8 cellular contexts compared by ENCODE assay signal in the genomic region with DNA sequence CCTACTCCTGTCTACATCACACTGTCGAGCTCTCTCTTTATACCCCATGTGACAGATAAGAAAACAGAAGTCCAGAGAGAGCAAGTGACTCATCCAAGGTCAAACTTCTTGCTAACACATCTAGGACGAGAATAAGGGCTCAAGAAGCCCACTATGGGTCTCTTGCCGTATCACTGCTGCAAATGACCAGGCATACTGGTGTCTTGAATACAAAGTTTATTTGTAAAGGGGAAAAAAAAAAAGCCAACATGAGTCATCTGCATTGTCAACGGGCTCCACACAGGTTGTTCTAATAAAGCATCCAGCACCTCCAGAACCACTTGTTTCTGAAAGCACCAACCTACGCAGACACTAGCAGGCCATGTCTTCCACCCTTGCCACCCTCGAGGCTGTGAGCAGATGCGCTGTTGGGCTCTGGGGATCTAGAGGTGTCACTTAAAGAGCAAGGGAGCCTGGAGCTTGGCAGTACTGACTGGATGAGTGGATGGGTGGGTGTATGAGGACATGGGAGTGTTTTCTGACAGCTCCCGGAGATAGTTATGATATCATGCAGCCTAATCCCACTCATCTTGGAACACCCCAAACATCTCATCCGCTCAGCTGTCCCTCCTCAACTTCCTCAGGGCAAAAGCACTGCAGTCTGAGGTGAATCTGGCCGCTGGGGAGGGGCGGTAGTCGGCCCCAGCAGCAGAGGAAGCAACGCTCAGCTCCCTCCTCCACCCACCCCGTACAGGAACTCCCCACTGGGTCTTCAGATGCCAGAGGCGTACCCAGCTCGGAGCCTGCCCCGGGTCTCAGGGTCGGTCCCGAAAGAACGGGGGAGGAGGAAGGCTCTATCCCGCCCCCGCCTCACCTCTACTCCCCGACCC. TPM values are rescaled to one million over a fixed set of nuclear protein-coding genes. Genes with fewer than 3 reads are reported as not detected.
DNase-seq lines count a peak whose midpoint lies in the region; ATAC-seq and TF ChIP-seq lines count a peak whose summit lies in the region.

No MANE protein-coding gene starts in this region.

- no peaks in the 10 kb centered on the region for H3K9me3 ChIP-seq in HUES64 (ENCODE audit: insufficient read depth, low read depth, low read length)
- no peaks in the 10 kb centered on the region for H3K9me3 ChIP-seq in breast epithelium
- no peaks in the 10 kb centered on the region for H3K9me3 ChIP-seq in smooth muscle cell (replicated peaks; ENCODE audit: low read depth)

- TF ChIP-seq CTCF in GM06990 (IDR thresholded peaks at IDR 0.05; ENCODE audit: insufficient read depth, low read length, poor library complexity, severe bottlenecking) (no peak), breast epithelium (IDR thresholded peaks at IDR 0.05) (no peak), smooth muscle cell (IDR thresholded peaks at IDR 0.05; ENCODE audit: borderline replicate concordance, insufficient read depth, poor library complexity, severe bottlenecking) (no peak)

- H3K27me3 Mint-ChIP-seq in T-helper 1 cell treated with Interleukin-12 subunit alpha and Interleukin-12 subunit beta and Interleukin-4 antibody, amounts not matched to agents 30 μg/mL and 1 μg/mL, for 36 hours (ENCODE audit: low read depth): peaks cover 3% of the 10 kb centered on the region

- 17% methylated on average over 23 of the region's 23 CpGs for WGBS in HUES64
- 6% methylated on average over 16 of the region's 23 CpGs for WGBS in smooth muscle cell (ENCODE audit: low lambda C conversion rate)

- peak overlapping the region; percentile 82 for H3K4me3 Mint-ChIP-seq in T-helper 1 cell treated with Interleukin-12 subunit alpha and Interleukin-12 subunit beta and Interleukin-4 antibody, amounts not matched to agents 30 μg/mL and 1 μg/mL, for 36 hours

- peaks cover 47% of the 10 kb centered on the region for H3K79me2 ChIP-seq in smooth muscle cell (ENCODE audit: low read depth)

- H3K4me2 ChIP-seq in smooth muscle cell: peak overlapping the region; percentile 96

- TF ChIP-seq POLR2A in breast epithelium (IDR thresholded peaks at IDR 0.05): no peak

- peak overlapping the region; percentile 76 for H3K27ac Mint-ChIP-seq in T-helper 1 cell treated with Interleukin-12 subunit alpha and Interleukin-12 subunit beta and Interleukin-4 antibody, amounts not matched to agents 30 μg/mL and 1 μg/mL, for 36 hours

- intact Hi-C loops in breast epithelium (cut with DNase I; ENCODE audit: low total_unique reads): no loop called here

- peak; percentile 67 for DNase-seq in GM06990 (ENCODE audit: extremely low read depth, insufficient read length)
- no peak for DNase-seq in breast epithelium (ENCODE audit: low spot score in 2 of 2)
- DNase-seq in iris pigment epithelial cell (ENCODE audit: low read depth): peak; percentile 70
- DNase-seq in smooth muscle cell (lab: John Stamatoyannopoulos, UW; ENCODE audit: unreplicated experiment): peak; percentile 41
- no peak for DNase-seq in NCI-H187 (lab: John Stamatoyannopoulos, UW)

- H4K20me1 ChIP-seq in smooth muscle cell (ENCODE audit: low read depth): peaks cover 50% of the 10 kb centered on the region

- H3K9me3 Mint-ChIP-seq in T-helper 1 cell treated with Interleukin-12 subunit alpha and Interleukin-12 subunit beta and Interleukin-4 antibody, amounts not matched to agents 30 μg/mL and 1 μg/mL, for 36 hours: no peaks in the 10 kb centered on the region

- peak overlapping the region; percentile 82 for H3K4me3 ChIP-seq in GM06990 (replicated peaks; ENCODE audit: low read depth, low read length)
- peak overlapping the region; percentile 72 for H3K4me3 ChIP-seq in HUES64 (ENCODE audit: low read length)
- peak overlapping the region; percentile 65 to 83 (median 82) for H3K4me3 ChIP-seq in breast epithelium
- H3K4me3 ChIP-seq in smooth muscle cell: peak overlapping the region; percentile 95

- H3K36me3 ChIP-seq in GM06990 (ENCODE audit: control insufficient read depth, insufficient read depth, low read length): no peaks in the 10 kb centered on the region
- no peaks in the 10 kb centered on the region for H3K36me3 ChIP-seq in HUES64 (ENCODE audit: insufficient read depth, low read length)
- H3K36me3 ChIP-seq in breast epithelium: no peaks in the 10 kb centered on the region
- no peaks in the 10 kb centered on the region for H3K36me3 ChIP-seq in smooth muscle cell (ENCODE audit: low read depth)

- H3K27ac ChIP-seq in HUES64 (ENCODE audit: low read depth, low read length) (peak overlapping the region; percentile 84), breast epithelium (peak overlapping the region; percentile 93 to 95), smooth muscle cell (ENCODE audit: low read depth) (peak overlapping the region; percentile 56)

- peaks cover 30% of the 10 kb centered on the region for H3K4me1 Mint-ChIP-seq in T-helper 1 cell treated with Interleukin-12 subunit alpha and Interleukin-12 subunit beta and Interleukin-4 antibody, amounts not matched to agents 30 μg/mL and 1 μg/mL, for 36 hours (ENCODE audit: low read depth)

- ATAC-seq in GM21717 (IDR thresholded peaks at IDR 0.05; ENCODE audit: unreplicated experiment): peak; percentile 59

- peak overlapping the region; percentile 83 for H2AFZ ChIP-seq in smooth muscle cell (ENCODE audit: low read depth)

- H3K27me3 ChIP-seq in GM06990 (replicated peaks; ENCODE audit: control insufficient read depth, insufficient read depth, low read length) (no peaks in the 10 kb centered on the region), HUES64 (ENCODE audit: insufficient read depth, low read length) (no peaks in the 10 kb centered on the region; the same call in 1 of the 2 replicates), breast epithelium (no peaks in the 10 kb centered on the region), smooth muscle cell (ENCODE audit: low read depth) (no peaks in the 10 kb centered on the region)

- H3K4me1 ChIP-seq in HUES64 (ENCODE audit: insufficient read depth, low read length) (peaks cover 28% of the 10 kb centered on the region), breast epithelium (peaks cover 0 to 5% of the 10 kb centered on the region in 2 donors), smooth muscle cell (ENCODE audit: low read depth) (no peaks in the 10 kb centered on the region)

- H3K36me3 Mint-ChIP-seq in T-helper 1 cell treated with Interleukin-12 subunit alpha and Interleukin-12 subunit beta and Interleukin-4 antibody, amounts not matched to agents 30 μg/mL and 1 μg/mL, for 36 hours (ENCODE audit: low read depth): peaks cover 1% of the 10 kb centered on the region

- peaks cover 3% of the 10 kb centered on the region for H3F3A ChIP-seq in smooth muscle cell (ENCODE audit: low read depth)

- H3K9ac ChIP-seq in HUES64 (ENCODE audit: low read depth, low read length) (peak overlapping the region; percentile 68), smooth muscle cell (ENCODE audit: low read depth) (peak overlapping the region; percentile 84)

RNA-seq across cellular contexts. Expression of a gene that starts 1.1 kb away (rescaled TPM):
- 25.6 TPM for polyA plus RNA-seq in HUES64 (2013, experiment 1 of 2)
- 28.3 TPM for polyA plus RNA-seq in HUES64 (2013, experiment 2 of 2)
- total RNA-seq in breast epithelium: 10 to 100 TPM; 13.4 to 64.4 (median 21.0) TPM
- 10.4 and 13.8 TPM in 2 replicates for total RNA-seq in smooth muscle cell
- polyA plus RNA-seq in smooth muscle cell: 37.4 and 50.7 TPM in 2 replicates

Comparison
In these comparisons a context has a peak if more than half of its experiments do, and no peak if none do; other contexts are left out.
1. DNase-seq: peak in GM06990 (single experiment), iris pigment epithelial cell (single experiment) and smooth muscle cell (single experiment); none in breast epithelium (0 of 2) and NCI-H187 (0 of 2).
2. Peak in every context shown above with its lines, with median percentiles within 50 percentile points of each other: H3K4me3 ChIP-seq and H3K27ac ChIP-seq.